ENCODE assay signal across 9 cellular contexts in genomic region chr3:10357592-10358308, GRCh38. TPM values are rescaled to one million over a fixed set of nuclear protein-coding genes. Genes with fewer than 3 reads are reported as not detected.
DNase-seq lines count a peak whose midpoint lies in the region; ATAC-seq, FAIRE-seq and TF ChIP-seq lines count a peak whose summit lies in the region.
"Had no signal": no experiment of that assay in that cellular context is flagged by ENCODE, and none has a peak within 500 bp of the region (broad histone marks: within the 10 kb centered on the region; RNA-seq: fewer than 3 reads in every experiment).

No MANE protein-coding gene starts in this region.

- CTCF ChIA-PET in OCI-LY7 (lab: Charles Lee; ENCODE audit: unreplicated experiment) = interaction anchor here (0.9 to 1.0 kb wide), 2 partner anchors 9 to 35 kb away, joined by 3 read pairs; no protein-coding TSS in a partner anchor

- BruUV-seq in OCI-LY7 (replicated peaks; lab: Mats Ljungman, UMichigan) = no TSS peak

- no peak overlapping the region for H2AFZ ChIP-seq in OCI-LY7 (ENCODE audit: low read length)

- H3K27ac ChIP-seq in OCI-LY7 (ENCODE audit: low read depth, low read length, poor library complexity, severe bottlenecking) = peak overlapping the region; percentile 81
- H3K27ac ChIP-seq in esophagus muscularis mucosa (replicated peaks in 1 of 4) = no peak overlapping the region

- peaks cover 9% of the 10 kb centered on the region; the same call in 1 of the 2 replicates for H3K9me3 ChIP-seq in OCI-LY7 (ENCODE audit: low read length)
- H3K9me3 ChIP-seq in esophagus muscularis mucosa = no peaks in the 10 kb centered on the region

- no peaks in the 10 kb centered on the region for H3K79me2 ChIP-seq in OCI-LY7 (ENCODE audit: insufficient read depth, low read depth, low read length)

- 67% methylated on average over 4 of the region's 7 CpGs for WGBS in esophagus muscularis mucosa

- TF ChIP-seq CTCF in OCI-LY7 (conservative IDR thresholded peaks at IDR 0.05; ENCODE audit: low read length) = no peak
- TF ChIP-seq CTCF in fibroblast of the aortic adventitia (IDR thresholded peaks at IDR 0.05; ENCODE audit: insufficient read depth, low read length) = no peak
- TF ChIP-seq CTCF in esophagus muscularis mucosa (IDR thresholded peaks at IDR 0.05) = no peak

- peak; percentile 47 for DNase-seq in Right ventricle myocardium superior
- no peak for DNase-seq in cardiac septum (ENCODE audit: low spot score)
- DNase-seq in OCI-LY7 (ENCODE audit: low spot score) = peak; percentile 80
- peak; percentile 90 for DNase-seq in fibroblast of the aortic adventitia (ENCODE audit: low read depth)
- peak; percentile 78 for DNase-seq in urothelium cell line (ENCODE audit: low spot score)
- no peak for DNase-seq in NCI-H2081 treated with DMSO at 0.1 percent for 48 hours (lab: John Stamatoyannopoulos, UW)
- DNase-seq in Ammon's horn (ENCODE audit: low spot score) = no peak
- DNase-seq in esophagus muscularis mucosa (ENCODE audit: extremely low spot score) = no peak
- DNase-seq: DMS153 had no signal

- H3K4me3 ChIP-seq in OCI-LY7 (ENCODE audit: low read depth, low read length, poor library complexity, severe bottlenecking) = peak overlapping the region; percentile 56
- H3K4me3 ChIP-seq in fibroblast of the aortic adventitia (ENCODE audit: low read depth, low read length) = no peak overlapping the region
- H3K4me3 ChIP-seq in esophagus muscularis mucosa = no peak overlapping the region

- H3K9me2 ChIP-seq in OCI-LY7 (ENCODE audit: insufficient read depth, low read length) = no peaks in the 10 kb centered on the region

- POLR2A ChIA-PET in OCI-LY7 (lab: Charles Lee) = interaction anchor here (0.7 to 1.3 kb wide), 4 partner anchors 21 to 166 kb away, joined by 3 to 4 read pairs (median 4); no protein-coding TSS in a partner anchor

- TF ChIP-seq EP300 in esophagus muscularis mucosa (IDR thresholded peaks at IDR 0.05) = no peak

- intact Hi-C loops in Right ventricle myocardium superior (cut with DNase I) (no loop called here), cardiac septum (cut with DNase I) (no loop called here), OCI-LY7 (cut with micrococcal nuclease; ENCODE audit: unreplicated experiment) (loop anchor here (1.0 kb wide), 2 partner anchors 19 to 38 kb away; no protein-coding TSS in a partner anchor), esophagus muscularis mucosa (cut with DNase I) (no loop called here)

- H4K20me1 ChIP-seq in OCI-LY7 (ENCODE audit: insufficient read depth, low read length) = no peaks in the 10 kb centered on the region

- H3K4me1 ChIP-seq in OCI-LY7 (ENCODE audit: insufficient read depth, low read length, poor library complexity, severe bottlenecking) = peaks cover 96% of the 10 kb centered on the region
- peaks cover 0 to 10% (median 0%) of the 10 kb centered on the region in 4 donors for H3K4me1 ChIP-seq in esophagus muscularis mucosa

- H3K27me3 ChIP-seq in esophagus muscularis mucosa = peaks cover 0 to 26% (median 0%) of the 10 kb centered on the region in 4 donors

- H3K36me3 ChIP-seq in OCI-LY7 (ENCODE audit: insufficient read depth, low read length) = no peaks in the 10 kb centered on the region
- H3K36me3 ChIP-seq in esophagus muscularis mucosa = no peaks in the 10 kb centered on the region

- peak; percentile 32 for FAIRE-seq in urothelium cell line (lab: Jason Lieb, UNC)

- peak; percentile 41 for ATAC-seq in Right ventricle myocardium superior (ENCODE audit: poor library complexity)

- TF ChIP-seq POLR2A in esophagus muscularis mucosa (IDR thresholded peaks at IDR 0.05; ENCODE audit: low read depth) = no peak

- H3K4me2 ChIP-seq in OCI-LY7 (ENCODE audit: low read length) = peak overlapping the region; percentile 57

RNA-seq across cellular contexts. Expression of gene SEC13, which starts 36.8 kb away (rescaled TPM):
- total RNA-seq in Right ventricle myocardium superior (50.2 TPM), cardiac septum (59.2 TPM), OCI-LY7 (2022) (104 and 111 TPM in 2 replicates), fibroblast of the aortic adventitia (ENCODE audit: low replicate concordance) (94.8 and 164 TPM in 2 replicates), esophagus muscularis mucosa (10 to 100 TPM; 69.8 to 88.6 (median 77.2) TPM)
- 131 and 132 TPM in 2 replicates for total RNA-seq in OCI-LY7 (2014; rRNA removed; shearing (Covaris generic))

Comparison
In these comparisons a context has a peak if more than half of its experiments do, and no peak if none do; other contexts are left out.
1. DNase-seq: peak in Right ventricle myocardium superior (single experiment), OCI-LY7 (single experiment), fibroblast of the aortic adventitia (single experiment) and urothelium cell line (single experiment); none in cardiac septum (single experiment), NCI-H2081 treated with DMSO at 0.1 percent for 48 hours (single experiment), Ammon's horn (single experiment) and esophagus muscularis mucosa (single experiment).